Comparison of ENCODE assay signal across 18 cellular contexts in the genomic region with DNA sequence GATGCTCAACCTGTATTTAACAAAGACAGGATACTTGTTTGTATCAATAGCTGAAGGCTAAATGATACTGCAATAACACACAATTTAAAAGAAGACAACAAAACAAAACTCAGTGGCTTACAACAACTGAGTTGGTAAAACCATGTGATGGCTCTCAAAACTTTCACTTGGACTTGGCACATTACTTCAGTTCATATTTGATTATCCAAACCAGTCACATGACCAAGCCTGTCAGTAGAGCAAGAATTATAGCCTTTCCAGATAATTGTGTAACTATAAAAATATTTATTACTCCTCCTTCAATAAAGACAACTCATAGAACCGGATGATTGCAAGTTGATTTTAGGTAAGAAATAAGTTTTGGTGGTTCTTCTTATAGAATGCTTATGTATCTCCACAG. TPM values are rescaled to one million over a fixed set of nuclear protein-coding genes. Genes with fewer than 3 reads are reported as not detected.
A peak's percentile ranks its signal among the peaks of the same experiment; 100 is the strongest.
DNase-seq lines count a peak whose midpoint lies in the region; ATAC-seq, FAIRE-seq and TF ChIP-seq lines count a peak whose summit lies in the region.
"Had no signal": no experiment of that assay in that cellular context is flagged by ENCODE, and none has a peak within 500 bp of the region (broad histone marks: within the 10 kb centered on the region; RNA-seq: fewer than 3 reads in every experiment).

No MANE protein-coding gene starts in this region.

- no peak for DNase-seq in HEK293T (ENCODE audit: extremely low spot score)
- DNase-seq in SK-N-MC (ENCODE audit: low read depth, low spot score) = no peak
- peak; percentile 12 for DNase-seq in fibroblast of gingiva (ENCODE audit: low read depth)
- DNase-seq in frontal cortex (ENCODE audit: low spot score in 2 of 2) = no peak
- DNase-seq in lower leg skin (ENCODE audit: low spot score in 2 of 2) = no peak
- no peak for DNase-seq in Kasumi-1 (lab: John Stamatoyannopoulos, UW)
- DNase-seq: AML-193, DMS79, H9, NCI-H1092 treated with DMSO at 0.1 percent for 48 hours, NCI-H1694 treated with DMSO at 0.1 percent for 48 hours, NCI-H446, NCI-H774 had no signal

- POLR2A ChIA-PET in HEK293T (lab: Yijun Ruan, JAX) = no interaction called here

- no peak for ATAC-seq in HG02759 (IDR thresholded peaks at IDR 0.05; ENCODE audit: unreplicated experiment)
- ATAC-seq: Panc1, Right ventricle myocardium inferior had no signal

- peaks cover 0 to 11% (median 2%) of the 10 kb centered on the region in 4 donors for H3K4me1 ChIP-seq in liver (ENCODE audit: control insufficient read depth in 4 of 4, insufficient read depth in 4 of 4, low read length in 3 of 4)

- H3K9me3 ChIP-seq in SK-N-MC (ENCODE audit: low read depth, low read length) (no peaks in the 10 kb centered on the region), liver (ENCODE audit: control insufficient read depth in 4 of 4, low read length in 3 of 4) (no peaks in the 10 kb centered on the region)

- no peak overlapping the region for H3K9ac ChIP-seq in SK-N-MC (ENCODE audit: insufficient read length)
- no peak overlapping the region for H3K9ac ChIP-seq in liver (ENCODE audit: low read depth in 1 of 2, low read length in 2 of 2)

- intact Hi-C loops in lower leg skin (cut with DNase I; ENCODE audit: low total_unique reads) = no loop called here

- no peak overlapping the region for H3K4me3 ChIP-seq in SK-N-MC
- no peak overlapping the region for H3K4me3 ChIP-seq in liver (ENCODE audit: low read depth in 1 of 3, low read length in 3 of 3)
- no peak overlapping the region for H3K4me3 ChIP-seq in lower leg skin (ENCODE audit: low read depth, poor library complexity, severe bottlenecking)

- CTCF ChIA-PET in HEK293T (lab: Yijun Ruan, JAX) = no interaction called here

- WGBS in liver = 26% methylated on average over 1 of the region's 1 CpG
- 35 to 41% methylated on average over 1 of the region's 1 CpG for WGBS in lower leg skin, 2 donors

- TF ChIP-seq CTCF in liver (IDR thresholded peaks at IDR 0.05; ENCODE audit: low read depth, low read length, missing input control) (no peak), lower leg skin (IDR thresholded peaks at IDR 0.05) (no peak)

- no peak for TF ChIP-seq RAD21 in liver (IDR thresholded peaks at IDR 0.05)

- no peak for FAIRE-seq in frontal cortex (lab: Jason Lieb, UNC)
- FAIRE-seq: GM12892 had no signal

- H3K27ac ChIP-seq in SK-N-MC (0 out of 2 replicates have a peak overlapping the region, but pooled peaks have one; percentile 9), liver (ENCODE audit: low read depth in 1 of 2, low read length in 2 of 2) (no peak overlapping the region)

- TF ChIP-seq POLR2A in lower leg skin (IDR thresholded peaks at IDR 0.05) = no peak

- H3K36me3 ChIP-seq in SK-N-MC (ENCODE audit: insufficient read depth, low read length) (peaks cover 3% of the 10 kb centered on the region; the same call in 1 of the 2 replicates), liver (ENCODE audit: control insufficient read depth in 4 of 4, insufficient read depth in 3 of 4, low read depth in 1 of 4, low read length in 3 of 4) (peaks cover 0 to 14% (median 5%) of the 10 kb centered on the region in 4 donors)

- H3K27me3 ChIP-seq in liver (ENCODE audit: control insufficient read depth in 4 of 4, insufficient read depth in 4 of 4, low read length in 3 of 4) = no peaks in the 10 kb centered on the region

TF ChIP-seq in HEK293T, 16 proteins besides CTCF, POLR2A, EP300 and RAD21:
- TF ChIP-seq FOXM1 (IDR thresholded peaks at IDR 0.05; ENCODE audit: borderline replicate concordance) = no peak
- TF ChIP-seq, protein P1, sequence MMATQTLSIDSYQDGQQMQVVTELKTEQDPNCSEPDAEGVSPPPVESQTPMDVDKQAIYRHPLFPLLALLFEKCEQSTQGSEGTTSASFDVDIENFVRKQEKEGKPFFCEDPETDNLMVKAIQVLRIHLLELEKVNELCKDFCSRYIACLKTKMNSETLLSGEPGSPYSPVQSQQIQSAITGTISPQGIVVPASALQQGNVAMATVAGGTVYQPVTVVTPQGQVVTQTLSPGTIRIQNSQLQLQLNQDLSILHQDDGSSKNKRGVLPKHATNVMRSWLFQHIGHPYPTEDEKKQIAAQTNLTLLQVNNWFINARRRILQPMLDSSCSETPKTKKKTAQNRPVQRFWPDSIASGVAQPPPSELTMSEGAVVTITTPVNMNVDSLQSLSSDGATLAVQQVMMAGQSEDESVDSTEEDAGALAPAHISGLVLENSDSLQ (IDR thresholded peaks at IDR 0.05) = peak; percentile 63
- no peak for TF ChIP-seq SUZ12 (IDR thresholded peaks at IDR 0.05)
- TF ChIP-seq ARNT (IDR thresholded peaks at IDR 0.05) = no peak
- no peak for TF ChIP-seq L3MBTL2 (conservative IDR thresholded peaks at IDR 0.05)
- no peak for TF ChIP-seq SP1 (IDR thresholded peaks at IDR 0.05)
- no peak for TF ChIP-seq CTBP1 (IDR thresholded peaks at IDR 0.05; ENCODE audit: borderline replicate concordance)
- TF ChIP-seq ELF4 (IDR thresholded peaks at IDR 0.05) = no peak
TF ChIP-seq in HEK293T: peak in this region for 1.

TF ChIP-seq in liver, 16 proteins besides CTCF, POLR2A, EP300 and RAD21:
- TF ChIP-seq HNF4A (conservative IDR thresholded peaks at IDR 0.05) (peak; percentile 12 to 27), TAF1 (conservative IDR thresholded peaks at IDR 0.05) (no peak), REST (IDR thresholded peaks at IDR 0.05) (no peak)
- TF ChIP-seq, protein P2, sequence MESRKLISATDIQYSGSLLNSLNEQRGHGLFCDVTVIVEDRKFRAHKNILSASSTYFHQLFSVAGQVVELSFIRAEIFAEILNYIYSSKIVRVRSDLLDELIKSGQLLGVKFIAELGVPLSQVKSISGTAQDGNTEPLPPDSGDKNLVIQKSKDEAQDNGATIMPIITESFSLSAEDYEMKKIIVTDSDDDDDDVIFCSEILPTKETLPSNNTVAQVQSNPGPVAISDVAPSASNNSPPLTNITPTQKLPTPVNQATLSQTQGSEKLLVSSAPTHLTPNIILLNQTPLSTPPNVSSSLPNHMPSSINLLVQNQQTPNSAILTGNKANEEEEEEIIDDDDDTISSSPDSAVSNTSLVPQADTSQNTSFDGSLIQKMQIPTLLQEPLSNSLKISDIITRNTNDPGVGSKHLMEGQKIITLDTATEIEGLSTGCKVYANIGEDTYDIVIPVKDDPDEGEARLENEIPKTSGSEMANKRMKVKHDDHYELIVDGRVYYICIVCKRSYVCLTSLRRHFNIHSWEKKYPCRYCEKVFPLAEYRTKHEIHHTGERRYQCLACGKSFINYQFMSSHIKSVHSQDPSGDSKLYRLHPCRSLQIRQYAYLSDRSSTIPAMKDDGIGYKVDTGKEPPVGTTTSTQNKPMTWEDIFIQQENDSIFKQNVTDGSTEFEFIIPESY (IDR thresholded peaks at IDR 0.05) = no peak
- TF ChIP-seq, protein P3, sequence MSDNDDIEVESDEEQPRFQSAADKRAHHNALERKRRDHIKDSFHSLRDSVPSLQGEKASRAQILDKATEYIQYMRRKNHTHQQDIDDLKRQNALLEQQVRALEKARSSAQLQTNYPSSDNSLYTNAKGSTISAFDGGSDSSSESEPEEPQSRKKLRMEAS (IDR thresholded peaks at IDR 0.05) = no peak
TF ChIP-seq in liver: peak in this region for 1.

RNA-seq across cellular contexts. Expression of gene NQO1, which starts 56.8 kb away (rescaled TPM):
- total RNA-seq in liver (1 to 10 TPM; 1.9 TPM), frontal cortex (4.1 TPM), lower leg skin (10 to 100 TPM in 3 of 4 donors, 1 to 10 TPM in 1; 8.8 to 27.3 (median 14.8) TPM)
- polyA plus RNA-seq in liver = 1 to 10 TPM in 1 of 2 donors, under 1 TPM in 1; 0.92 to 5.5 TPM
